9 cellular contexts compared by ENCODE assay signal in the genomic region with DNA sequence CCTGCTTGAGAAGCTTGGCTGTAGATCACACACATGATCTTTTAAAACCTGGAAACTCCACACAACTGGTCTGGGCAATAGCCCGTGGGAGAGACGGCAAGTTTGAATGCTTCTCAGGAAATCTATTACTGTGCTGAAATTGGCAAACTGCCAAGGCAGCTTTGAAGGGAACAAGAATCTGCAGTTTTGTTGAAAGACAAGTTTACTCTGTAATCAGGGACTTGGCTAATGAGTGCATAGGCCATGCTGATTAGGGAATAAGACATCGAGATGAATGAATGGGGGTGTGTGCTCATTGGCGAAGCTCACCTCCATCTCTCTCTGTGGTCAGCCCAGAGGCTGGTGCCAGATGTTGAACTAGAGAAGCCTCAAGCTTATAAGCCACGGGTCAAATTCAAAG.
A peak's percentile ranks its signal among the peaks of the same experiment; 100 is the strongest.
DNase-seq lines count a peak whose midpoint lies in the region; TF ChIP-seq lines count a peak whose summit lies in the region.
"Had no signal": no experiment of that assay in that cellular context is flagged by ENCODE, and none has a peak within 500 bp of the region (broad histone marks: within the 10 kb centered on the region; RNA-seq: fewer than 3 reads in every experiment).

No MANE protein-coding gene starts in this region.

- WGBS in testis, 2 donors: 37 to 38% methylated on average over 5 of the region's 5 CpGs
- WGBS in transverse colon (ENCODE audit: low coverage in 1 of 2), 2 donors: 24% methylated on average over 3 to 5 of the region's 5 CpGs

- no peak overlapping the region for H3K4me3 ChIP-seq in foreskin fibroblast (ENCODE audit: low read depth in 1 of 2, low read length in 2 of 2)
- H3K4me3 ChIP-seq in testis: no peak overlapping the region
- H3K4me3 ChIP-seq in transverse colon: no peak overlapping the region

- no peak for TF ChIP-seq EP300 in transverse colon (IDR thresholded peaks at IDR 0.05; ENCODE audit: low read depth)

- H3K27me3 ChIP-seq in testis (no peaks in the 10 kb centered on the region), transverse colon (peaks cover 33% of the 10 kb centered on the region)

- intact Hi-C loops in testis (cut with DNase I; ENCODE audit: low total_unique reads): no loop called here
- intact Hi-C loops in transverse colon (cut with DNase I; ENCODE audit: low total_unique reads): no loop called here

- H3K36me3 ChIP-seq in testis (ENCODE audit: low read depth, missing control alignments) (no peaks in the 10 kb centered on the region), transverse colon (no peaks in the 10 kb centered on the region)

- no peak for TF ChIP-seq CTCF in foreskin fibroblast (IDR thresholded peaks at IDR 0.05; ENCODE audit: low read depth, low read length)
- no peak for TF ChIP-seq CTCF in testis (IDR thresholded peaks at IDR 0.05)
- no peak for TF ChIP-seq CTCF in transverse colon (IDR thresholded peaks at IDR 0.05)

- in situ Hi-C loops in transverse colon (cut with MboI; ENCODE audit: low pct_ligation_motif_present in 1 of 4, low pct_unique_long_range_greater_than_20kb in 1 of 4, low sequenced_read_pairs in 3 of 4): no loop called here

- H3K4me1 ChIP-seq in testis (peaks cover 4% of the 10 kb centered on the region), transverse colon (no peaks in the 10 kb centered on the region)

- DNase-seq in NCI-H2107 treated with DMSO at 0.1 percent for 48 hours (lab: John Stamatoyannopoulos, UW; ENCODE audit: unreplicated experiment) (peak; percentile 16), NCI-H2107 (lab: John Stamatoyannopoulos, UW) (no peak), RPMI7951 (ENCODE audit: low read depth) (peak; percentile 59), foreskin fibroblast (peak; percentile 56 to 71), testis (peak; percentile 54), transverse colon (no peak), mesenteric fat pad (ENCODE audit: low spot score) (no peak)
- no peak for DNase-seq in stimulated activated CD4-positive, alpha-beta T cell treated with anti-CD3 and anti-CD28 coated beads, Interleukin-12 subunit alpha, Interleukin-12 subunit beta, amount 100 ng/mL, for 4 hours
- DNase-seq: ACHN had no signal

- no peak for TF ChIP-seq POLR2A in testis (IDR thresholded peaks at IDR 0.05)
- TF ChIP-seq POLR2A in transverse colon (IDR thresholded peaks at IDR 0.05): no peak

- H3K9me3 ChIP-seq in testis (no peaks in the 10 kb centered on the region), transverse colon (no peaks in the 10 kb centered on the region)

- no peak overlapping the region for H3K27ac ChIP-seq in testis
- H3K27ac ChIP-seq in transverse colon: no peak overlapping the region

Comparison
In these comparisons a context has a peak if more than half of its experiments do, and no peak if none do; other contexts are left out.
1. DNase-seq: peak in NCI-H2107 treated with DMSO at 0.1 percent for 48 hours (single experiment), RPMI7951 (single experiment), foreskin fibroblast (2 of 2) and testis (single experiment); none in NCI-H2107 (single experiment), transverse colon (single experiment), stimulated activated CD4-positive, alpha-beta T cell treated with anti-CD3 and anti-CD28 coated beads, Interleukin-12 subunit alpha, Interleukin-12 subunit beta, amount 100 ng/mL, for 4 hours (single experiment) and mesenteric fat pad (single experiment).